Comparison of ENCODE assay signal across 8 cellular contexts in the genomic region with DNA sequence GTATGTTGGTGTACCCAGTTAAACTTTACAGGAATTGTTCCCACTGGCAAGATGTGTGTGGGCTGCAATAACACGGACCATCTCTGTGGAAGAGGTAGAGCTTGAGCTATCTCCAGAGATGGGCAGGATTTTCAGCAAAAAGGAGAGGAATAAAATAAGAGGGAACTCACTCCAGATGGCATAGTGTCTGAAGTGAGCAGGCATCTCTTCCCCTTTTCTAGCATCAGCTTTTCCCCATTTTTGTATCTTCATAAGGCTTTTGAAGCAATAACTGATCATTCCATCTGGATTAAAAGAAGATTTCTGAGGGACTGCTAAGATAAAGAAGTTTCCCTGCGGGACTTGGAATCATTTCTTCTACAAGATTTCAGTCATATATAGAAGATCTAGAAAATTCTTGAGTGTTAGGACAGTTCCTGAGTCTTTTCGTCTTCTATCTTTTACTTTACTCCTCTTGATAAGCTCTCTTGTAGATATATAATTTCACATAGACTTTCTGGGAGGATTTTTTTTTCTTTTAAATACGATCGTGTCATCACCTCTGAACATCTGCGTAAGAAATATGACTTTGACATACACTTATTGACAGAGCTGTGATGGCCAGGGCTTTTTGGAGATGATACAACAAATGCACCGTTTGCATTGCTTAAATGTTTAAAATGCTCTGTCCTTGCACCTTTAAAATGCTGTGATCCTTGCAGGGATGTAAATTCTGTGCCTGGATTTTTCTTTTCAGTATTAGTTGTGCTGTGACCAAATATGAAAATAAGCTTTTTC. TPM values are rescaled to one million over a fixed set of nuclear protein-coding genes. Genes with fewer than 3 reads are reported as not detected.
DNase-seq lines count a peak whose midpoint lies in the region; ATAC-seq and TF ChIP-seq lines count a peak whose summit lies in the region.

No MANE protein-coding gene starts in this region.

- peaks cover 4% of the 10 kb centered on the region for H3K36me3 Mint-ChIP-seq in progenitor cell of endocrine pancreas (ENCODE audit: insufficient read depth)

- H3K27ac Mint-ChIP-seq in progenitor cell of endocrine pancreas, result no peak overlapping the region

- peak overlapping the region; percentile 86 for H3K4me3 Mint-ChIP-seq in progenitor cell of endocrine pancreas (ENCODE audit: low read depth)

- peak overlapping the region; percentile 75 for H3K4me3 ChIP-seq in epithelial cell of esophagus (ENCODE audit: low read length)

- H3K9me3 Mint-ChIP-seq in progenitor cell of endocrine pancreas (ENCODE audit: low read depth), result no peaks in the 10 kb centered on the region

- TF ChIP-seq CTCF in epithelial cell of esophagus (IDR thresholded peaks at IDR 0.05; ENCODE audit: insufficient read depth, low read depth, low read length, missing control alignments), result no peak
- no peak for TF ChIP-seq CTCF in progenitor cell of endocrine pancreas (IDR thresholded peaks at IDR 0.05; ENCODE audit: unreplicated experiment)

- H3K27me3 Mint-ChIP-seq in progenitor cell of endocrine pancreas, result no peaks in the 10 kb centered on the region

- DNase-seq in GF-D8 (lab: John Stamatoyannopoulos, UW) (peak; percentile 2), OCI-M1 (lab: John Stamatoyannopoulos, UW) (peak; percentile 20), epithelial cell of esophagus (ENCODE audit: low read depth) (no peak), progenitor cell of endocrine pancreas (ENCODE audit: low spot score, unreplicated experiment) (no peak), SHP77 treated with DMSO at 0.1 percent for 48 hours (lab: John Stamatoyannopoulos, UW) (no peak), dermis blood vessel endothelial cell (no peak), HT-29 (ENCODE audit: low spot score) (no peak)

- ATAC-seq in GM21576 (IDR thresholded peaks at IDR 0.05; ENCODE audit: unreplicated experiment), result no peak

- H3K4me1 Mint-ChIP-seq in progenitor cell of endocrine pancreas (ENCODE audit: low read depth), result peaks cover 46% of the 10 kb centered on the region

RNA-seq across cellular contexts. Expression of gene CPD, which starts 2.1 kb away (rescaled TPM):
- total RNA-seq in progenitor cell of endocrine pancreas, result 123 and 124 TPM in 2 replicates
- 258 and 324 TPM in 2 replicates for total RNA-seq in dermis blood vessel endothelial cell
- total RNA-seq in HT-29 (2014; rRNA removed; shearing (Covaris generic)), result 26.9 and 37.7 TPM in 2 replicates

RNA-seq across cellular contexts. Expression of gene TMIGD1, which starts 47.0 kb away (rescaled TPM):
- total RNA-seq in progenitor cell of endocrine pancreas (not detected in 2 replicates), dermis blood vessel endothelial cell (not detected in 2 replicates)
- not detected in 2 replicates for total RNA-seq in HT-29 (2014; rRNA removed; shearing (Covaris generic))

Comparison
In these comparisons a context has a peak if more than half of its experiments do, and no peak if none do; other contexts are left out.
1. DNase-seq: peak in GF-D8 (single experiment) and OCI-M1 (single experiment); none in epithelial cell of esophagus (single experiment), progenitor cell of endocrine pancreas (single experiment), SHP77 treated with DMSO at 0.1 percent for 48 hours (single experiment), dermis blood vessel endothelial cell (single experiment) and HT-29 (single experiment).